ENCODE assay signal across 19 cellular contexts in genomic region chr16:24816688-24817087, GRCh38. TPM values are rescaled to one million over a fixed set of nuclear protein-coding genes. Genes with fewer than 3 reads are reported as not detected.
DNase-seq lines count a peak whose midpoint lies in the region; ATAC-seq and TF ChIP-seq lines count a peak whose summit lies in the region.
"Had no signal": no experiment of that assay in that cellular context is flagged by ENCODE, and none has a peak within 500 bp of the region (broad histone marks: within the 10 kb centered on the region; RNA-seq: fewer than 3 reads in every experiment).

No MANE protein-coding gene starts in this region.

- H3K9me3 Mint-ChIP-seq in activated naive CD4-positive, alpha-beta T cell treated with anti-CD3 and anti-CD28 coated beads, Interleukin-2, amount 50 U/mL, for 72 hours, result no peaks in the 10 kb centered on the region
- H3K9me3 Mint-ChIP-seq in activated naive CD4-positive, alpha-beta T cell treated with anti-CD3 and anti-CD28 coated beads for 36 hours, result no peaks in the 10 kb centered on the region
- no peaks in the 10 kb centered on the region for H3K9me3 Mint-ChIP-seq in progenitor cell of endocrine pancreas (ENCODE audit: low read depth)
- H3K9me3 Mint-ChIP-seq: CD8-positive, alpha-beta T cell; GM23338 had no signal

- no peak for ATAC-seq in activated naive CD4-positive, alpha-beta T cell treated with anti-CD3 and anti-CD28 coated beads, Interleukin-2, amount 50 U/mL, for 72 hours
- ATAC-seq in left lobe of liver (peak; percentile 66), GM18858 (IDR thresholded peaks at IDR 0.05; ENCODE audit: unreplicated experiment) (no peak)
- ATAC-seq: CD8-positive, alpha-beta T cell; GM12878; GM23338 had no signal

- CTCF ChIA-PET in activated naive CD4-positive, alpha-beta T cell treated with anti-CD3 and anti-CD28 coated beads for 36 hours (lab: Charles Lee), result interaction anchor here (0.6 to 1.3 kb wide), 2 partner anchors 10 to 191 kb away, joined by 3 to 4 read pairs; no protein-coding TSS in a partner anchor

- H3K27me3 Mint-ChIP-seq in activated naive CD4-positive, alpha-beta T cell treated with anti-CD3 and anti-CD28 coated beads for 36 hours (ENCODE audit: low read depth), result no peaks in the 10 kb centered on the region
- no peaks in the 10 kb centered on the region for H3K27me3 Mint-ChIP-seq in progenitor cell of endocrine pancreas
- H3K27me3 Mint-ChIP-seq: B cell had no signal

- H3K36me3 Mint-ChIP-seq in activated naive CD4-positive, alpha-beta T cell treated with anti-CD3 and anti-CD28 coated beads, Interleukin-2, amount 50 U/mL, for 72 hours, result peaks cover 5 to 7% of the 10 kb centered on the region in 2 donors
- peaks cover 39% of the 10 kb centered on the region for H3K36me3 Mint-ChIP-seq in activated naive CD4-positive, alpha-beta T cell treated with anti-CD3 and anti-CD28 coated beads for 36 hours (ENCODE audit: low read depth)
- H3K36me3 Mint-ChIP-seq in progenitor cell of endocrine pancreas (ENCODE audit: insufficient read depth), result peaks cover 34% of the 10 kb centered on the region

- H3K4me3 Mint-ChIP-seq in activated naive CD4-positive, alpha-beta T cell treated with anti-CD3 and anti-CD28 coated beads for 36 hours, result no peak overlapping the region
- no peak overlapping the region for H3K4me3 Mint-ChIP-seq in progenitor cell of endocrine pancreas (ENCODE audit: low read depth)
- H3K4me3 Mint-ChIP-seq: B cell; CD8-positive, alpha-beta T cell; GM23338 had no signal

- no peak for TF ChIP-seq CTCF in progenitor cell of endocrine pancreas (IDR thresholded peaks at IDR 0.05; ENCODE audit: unreplicated experiment)

- no peak for DNase-seq in activated naive CD4-positive, alpha-beta T cell treated with anti-CD3 and anti-CD28 coated beads, Interleukin-2, amount 50 U/mL, for 72 hours (ENCODE audit: low spot score in 2 of 2)
- DNase-seq in activated naive CD4-positive, alpha-beta T cell treated with anti-CD3 and anti-CD28 coated beads for 36 hours, result no peak
- DNase-seq in dermis blood vessel endothelial cell, result peak; percentile 46
- DNase-seq in left lobe of liver (ENCODE audit: low spot score), result no peak
- no peak for DNase-seq in progenitor cell of endocrine pancreas (ENCODE audit: low spot score, unreplicated experiment)
- no peak for DNase-seq in stimulated activated CD4-positive, alpha-beta T cell treated with anti-CD3 and anti-CD28 coated beads, Interleukin-1b, Interleukin-23, amount 100 ng/mL, for 48 hours
- no peak for DNase-seq in NCI-H2171 treated with DMSO at 0.1 percent for 48 hours (lab: John Stamatoyannopoulos, UW)
- DNase-seq: Calu3; CD8-positive, alpha-beta T cell; DMS 273 treated with DMSO at 0.1 percent for 48 hours; DMS53; DND-41; EL; HCEC 1CT had no signal

- intact Hi-C loops in activated naive CD4-positive, alpha-beta T cell treated with anti-CD3 and anti-CD28 coated beads for 36 hours (cut with micrococcal nuclease), result no loop called here

- H3K27ac Mint-ChIP-seq in activated naive CD4-positive, alpha-beta T cell treated with anti-CD3 and anti-CD28 coated beads, Interleukin-2, amount 50 U/mL, for 72 hours, result peak overlapping the region; percentile 44 to 82
- H3K27ac Mint-ChIP-seq in activated naive CD4-positive, alpha-beta T cell treated with anti-CD3 and anti-CD28 coated beads for 36 hours, result no peak overlapping the region
- peak overlapping the region; percentile 68 for H3K27ac Mint-ChIP-seq in progenitor cell of endocrine pancreas
- H3K27ac Mint-ChIP-seq: B cell; CD8-positive, alpha-beta T cell; GM23338 had no signal

- no peaks in the 10 kb centered on the region for H3K4me1 Mint-ChIP-seq in activated naive CD4-positive, alpha-beta T cell treated with anti-CD3 and anti-CD28 coated beads for 36 hours (ENCODE audit: low read depth)
- H3K4me1 Mint-ChIP-seq in progenitor cell of endocrine pancreas (ENCODE audit: low read depth), result no peaks in the 10 kb centered on the region
- H3K4me1 Mint-ChIP-seq: B cell, GM23338 had no signal

RNA-seq across cellular contexts. Expression of gene SLC5A11, which starts 29.1 kb away (rescaled TPM):
- total RNA-seq in activated naive CD4-positive, alpha-beta T cell treated with anti-CD3 and anti-CD28 coated beads, Interleukin-2, amount 50 U/mL, for 72 hours, result not detected
- not detected for total RNA-seq in activated naive CD4-positive, alpha-beta T cell treated with anti-CD3 and anti-CD28 coated beads for 36 hours
- total RNA-seq in dermis blood vessel endothelial cell (0.05 and 0.17 TPM in 2 replicates), left lobe of liver (1.1 TPM), progenitor cell of endocrine pancreas (0.38 TPM in 1 of 2 replicates, not detected in the other)
- total RNA-seq: Calu3, G401, GM12878 had no signal
